8 cellular contexts compared by ENCODE assay signal in the genomic region with DNA sequence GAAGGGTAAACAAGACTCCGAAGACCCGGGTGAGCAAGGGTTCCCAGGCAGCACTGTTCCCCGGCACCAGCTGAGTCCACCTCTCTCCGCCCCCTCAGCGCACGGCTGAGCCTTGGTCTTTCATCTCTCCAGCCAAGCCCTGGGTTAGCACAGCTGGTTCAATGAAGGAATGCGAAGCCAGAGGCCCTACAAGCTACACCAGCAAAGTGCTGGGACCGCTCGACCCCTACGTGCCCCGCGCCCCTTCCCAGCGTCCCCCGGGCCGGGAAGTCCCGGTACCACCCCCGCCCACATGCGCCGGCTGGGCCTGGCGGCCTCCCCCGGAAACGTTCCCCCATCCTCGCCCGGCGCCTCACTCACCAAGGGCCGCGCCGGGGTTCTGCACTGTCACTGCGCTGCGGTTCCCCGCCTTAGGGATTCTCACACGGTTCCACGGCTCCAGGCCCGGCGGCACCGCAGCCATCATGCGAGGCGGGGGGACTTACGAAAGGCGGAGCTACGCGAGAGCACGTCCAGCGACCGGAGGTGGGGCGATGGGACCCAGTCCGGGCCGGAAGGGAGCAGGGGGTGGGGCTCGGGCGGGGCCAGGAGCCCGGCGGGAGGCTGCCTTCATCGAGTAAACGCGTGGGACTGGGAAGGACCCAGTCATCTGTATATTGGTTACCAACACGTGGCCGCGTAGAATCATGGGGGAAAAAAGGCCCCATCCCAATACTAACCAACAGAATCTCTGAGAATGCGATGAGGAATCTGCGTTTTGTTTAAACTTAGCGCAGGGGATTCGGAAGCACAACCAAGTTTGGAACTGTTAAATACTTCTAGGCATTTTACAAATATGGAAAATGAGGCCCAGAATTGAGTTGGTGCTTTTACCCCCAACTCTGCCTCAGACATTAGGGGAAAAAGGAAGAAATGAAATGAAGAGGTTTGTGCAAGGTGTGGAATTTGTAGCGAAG. TPM values are rescaled to one million over a fixed set of nuclear protein-coding genes. Genes with fewer than 3 reads are reported as not detected.
DNase-seq lines count a peak whose midpoint lies in the region; TF ChIP-seq lines count a peak whose summit lies in the region.

No MANE protein-coding gene starts in this region.

- H3K36me3 Mint-ChIP-seq in activated naive CD4-positive, alpha-beta T cell treated with anti-CD3 and anti-CD28 coated beads, Interleukin-2, amount 10 ng/mL, durations not matched to agents 7 days and 5 days: peaks cover 28% of the 10 kb centered on the region

- H3K4me1 Mint-ChIP-seq in activated naive CD4-positive, alpha-beta T cell treated with anti-CD3 and anti-CD28 coated beads, Interleukin-2, amount 10 ng/mL, durations not matched to agents 7 days and 5 days: peaks cover 46% of the 10 kb centered on the region

- H3K9me3 ChIP-seq in SJSA1 (replicated peaks): no peaks in the 10 kb centered on the region
- no peaks in the 10 kb centered on the region for H3K9me3 ChIP-seq in neutrophil

- peaks cover 33% of the 10 kb centered on the region for H3K36me3 ChIP-seq in SJSA1
- peaks cover 7% of the 10 kb centered on the region for H3K36me3 ChIP-seq in neutrophil

- H3K27ac Mint-ChIP-seq in activated naive CD4-positive, alpha-beta T cell treated with anti-CD3 and anti-CD28 coated beads, Interleukin-2, amount 10 ng/mL, durations not matched to agents 7 days and 5 days: peak overlapping the region; percentile 90

- H3K9me3 Mint-ChIP-seq in activated naive CD4-positive, alpha-beta T cell treated with anti-CD3 and anti-CD28 coated beads, Interleukin-2, amount 10 ng/mL, durations not matched to agents 7 days and 5 days: peaks cover 2% of the 10 kb centered on the region

- peak overlapping the region; percentile 76 for H3K4me3 ChIP-seq in HFF-Myc (replicated peaks; ENCODE audit: low read depth, low read length)
- peak overlapping the region; percentile 78 for H3K4me3 ChIP-seq in SJSA1
- H3K4me3 ChIP-seq in neutrophil (ENCODE audit: low read depth in 1 of 2, low read length in 1 of 2): peak overlapping the region; percentile 72 to 84

- CTCF ChIA-PET in activated naive CD4-positive, alpha-beta T cell treated with anti-CD3 and anti-CD28 coated beads, Interleukin-2, amount 10 ng/mL, durations not matched to agents 7 days and 5 days (lab: Charles Lee): interaction anchor here (1.2 to 2.2 kb wide), 5 partner anchors 9 to 378 kb away, joined by 3 to 7 read pairs (median 6); no protein-coding TSS in a partner anchor

- peak overlapping the region; percentile 95 for H3K4me3 Mint-ChIP-seq in activated naive CD4-positive, alpha-beta T cell treated with anti-CD3 and anti-CD28 coated beads, Interleukin-2, amount 10 ng/mL, durations not matched to agents 7 days and 5 days

- H3K27ac ChIP-seq in SJSA1: peak overlapping the region; percentile 84
- H3K27ac ChIP-seq in neutrophil: peak overlapping the region; percentile 75
- H3K27ac ChIP-seq in substantia nigra (ENCODE audit: low read depth, low read length, poor library complexity, severe bottlenecking): peak overlapping the region; percentile 96

- H3K27me3 Mint-ChIP-seq in activated naive CD4-positive, alpha-beta T cell treated with anti-CD3 and anti-CD28 coated beads, Interleukin-2, amount 10 ng/mL, durations not matched to agents 7 days and 5 days: no peaks in the 10 kb centered on the region

- TF ChIP-seq CTCF in HFF-Myc (IDR thresholded peaks at IDR 0.05; ENCODE audit: low read depth, low read length, missing control alignments) (no peak), neutrophil (IDR thresholded peaks at IDR 0.05) (no peak)

- peak; percentile 63 for DNase-seq in GM04503 (ENCODE audit: low read depth)
- DNase-seq in HFF-Myc (ENCODE audit: extremely low read depth, low read depth): peak; percentile 75
- peak; percentile 92 for DNase-seq in MV-4-11 (lab: John Stamatoyannopoulos, UW)
- DNase-seq in SJSA1 (ENCODE audit: low read depth in 1 of 2, low spot score in 2 of 2): peak; percentile 79 to 88
- peak; percentile 87 for DNase-seq in activated naive CD4-positive, alpha-beta T cell treated with anti-CD3 and anti-CD28 coated beads, Interleukin-2, amount 10 ng/mL, durations not matched to agents 7 days and 5 days
- DNase-seq in germinal center (ENCODE audit: low spot score): peak; percentile 88
- peak; percentile 48 to 98 (median 88) for DNase-seq in substantia nigra (lab: John Stamatoyannopoulos, UW)

- peaks cover 6% of the 10 kb centered on the region for H3K4me1 ChIP-seq in SJSA1 (replicated peaks)
- H3K4me1 ChIP-seq in neutrophil (ENCODE audit: control insufficient read depth in 1 of 2, insufficient read depth in 1 of 2, low read depth in 1 of 2, low read length in 1 of 2): peaks cover 12 to 14% of the 10 kb centered on the region in 2 experiments

- H3K27me3 ChIP-seq in SJSA1 (replicated peaks) (no peaks in the 10 kb centered on the region), neutrophil (no peaks in the 10 kb centered on the region)

RNA-seq across cellular contexts. Expression of a gene that starts 28.7 kb away (rescaled TPM):
- total RNA-seq in SJSA1 (2014; rRNA removed; shearing (Covaris generic)): 28.9 and 34.8 TPM in 2 replicates

RNA-seq across cellular contexts. Expression of a gene that starts 44.6 kb away (rescaled TPM):
- total RNA-seq in SJSA1 (2014; rRNA removed; shearing (Covaris generic)): 0.06 TPM in 1 of 2 replicates, not detected in the other

Comparison
In these comparisons a context has a peak if more than half of its experiments do, and no peak if none do; other contexts are left out.
1. Peak in every context shown above with its lines: DNase-seq, H3K4me3 ChIP-seq and H3K27ac ChIP-seq.